15 cellular contexts compared by ENCODE assay signal in genomic region chr2:127175406-127175805, GRCh38. TPM values are rescaled to one million over a fixed set of nuclear protein-coding genes. Genes with fewer than 3 reads are reported as not detected.
DNase-seq lines count a peak whose midpoint lies in the region; ATAC-seq and TF ChIP-seq lines count a peak whose summit lies in the region.
"Had no signal": no experiment of that assay in that cellular context is flagged by ENCODE, and none has a peak within 500 bp of the region (broad histone marks: within the 10 kb centered on the region; RNA-seq: fewer than 3 reads in every experiment).

No MANE protein-coding gene starts in this region.

- DNase-seq in AG10803 (ENCODE audit: low read depth) (peak; percentile 53), right atrium auricular region (ENCODE audit: low spot score) (peak; percentile 80), amygdala (lab: John Stamatoyannopoulos, UW) (no peak), NCI-H345 (lab: John Stamatoyannopoulos, UW) (no peak)
- DNase-seq: activated naive CD8-positive, alpha-beta T cell treated with anti-CD3 and anti-CD28 coated beads, Interleukin-2, amount 50 U/mL, for 24 hours; effector memory CD4-positive, alpha-beta T cell; NCI-H1930; stimulated activated CD4-positive, alpha-beta T cell treated with anti-CD3 and anti-CD28 coated beads, Interleukin-2, amount 100 ng/mL, for 24 hours; stimulated activated naive CD8-positive, alpha-beta T cell treated with anti-CD3 and anti-CD28 coated beads, Interleukin-15, amount 100 ng/mL, for 72 hours had no signal

- H3K4me1 ChIP-seq in right atrium auricular region: peaks cover 0 to 14% of the 10 kb centered on the region in 2 donors
- H3K4me1 ChIP-seq in rectal smooth muscle tissue (ENCODE audit: control insufficient read depth, insufficient read depth, low read length): peaks cover 32% of the 10 kb centered on the region

- H3K36me3 ChIP-seq in right atrium auricular region (no peaks in the 10 kb centered on the region), rectal smooth muscle tissue (ENCODE audit: control insufficient read depth, insufficient read depth, low read length) (no peaks in the 10 kb centered on the region)

- TF ChIP-seq CTCF in AG10803 (conservative IDR thresholded peaks at IDR 0.05; ENCODE audit: low read length) (no peak), right atrium auricular region (IDR thresholded peaks at IDR 0.05) (no peak)

- H3K4me3 ChIP-seq in AG10803 (ENCODE audit: low read length) (no peak overlapping the region), right atrium auricular region (no peak overlapping the region), rectal smooth muscle tissue (ENCODE audit: low read length) (no peak overlapping the region)

- no peaks in the 10 kb centered on the region for H3K27me3 ChIP-seq in right atrium auricular region
- H3K27me3 ChIP-seq in rectal smooth muscle tissue (ENCODE audit: control insufficient read depth, insufficient read depth, low read length): no peaks in the 10 kb centered on the region

- no peak for ATAC-seq in HG03378 (IDR thresholded peaks at IDR 0.05; ENCODE audit: unreplicated experiment)
- no peak for ATAC-seq in GM21723 (IDR thresholded peaks at IDR 0.05; ENCODE audit: unreplicated experiment)
- ATAC-seq: activated naive CD8-positive, alpha-beta T cell treated with anti-CD3 and anti-CD28 coated beads, Interleukin-2, amount 50 U/mL, for 24 hours; stimulated activated naive CD8-positive, alpha-beta T cell treated with anti-CD3 and anti-CD28 coated beads, Interleukin-15, amount 100 ng/mL, for 72 hours had no signal

- H3K9me3 ChIP-seq in right atrium auricular region: peaks cover 0 to 7% of the 10 kb centered on the region in 2 donors

- peak overlapping the region; percentile 65 for H3K27ac ChIP-seq in angular gyrus (ENCODE audit: low read depth, low read length)
- no peak overlapping the region for H3K27ac ChIP-seq in right atrium auricular region
- peak overlapping the region; percentile 89 for H3K27ac ChIP-seq in rectal smooth muscle tissue (ENCODE audit: low read depth, low read length)

- H3K9ac ChIP-seq in rectal smooth muscle tissue (ENCODE audit: low read length): no peak overlapping the region

RNA-seq across cellular contexts. Expression of gene CYP27C1, which starts 44.7 kb away (rescaled TPM):
- total RNA-seq in right atrium auricular region: under 1 TPM in 1 of 2 donors, not detected in 1; 0.24 TPM
- total RNA-seq: B cell, OCI-LY7 had no signal

Comparison
In these comparisons a context has a peak if more than half of its experiments do, and no peak if none do; other contexts are left out.
1. DNase-seq: peak in AG10803 (single experiment) and right atrium auricular region (single experiment); none in amygdala (0 of 56) and NCI-H345 (single experiment).
2. H3K27ac ChIP-seq: peak in angular gyrus (single experiment) and rectal smooth muscle tissue (single experiment); none in right atrium auricular region (0 of 2).